Comparison of ENCODE assay signal across 22 cellular contexts in genomic region chr17:36136031-36136430, GRCh38. TPM values are rescaled to one million over a fixed set of nuclear protein-coding genes. Genes with fewer than 3 reads are reported as not detected.
DNase-seq lines count a peak whose midpoint lies in the region; ATAC-seq, FAIRE-seq and TF ChIP-seq lines count a peak whose summit lies in the region.
"Had no signal": no experiment of that assay in that cellular context is flagged by ENCODE, and none has a peak within 500 bp of the region (broad histone marks: within the 10 kb centered on the region; RNA-seq: fewer than 3 reads in every experiment).

No MANE protein-coding gene starts in this region.

- no TSS peak for BruUV-seq in A673 (replicated peaks; lab: Mats Ljungman, UMichigan)

- H3K9ac ChIP-seq in endodermal cell (ENCODE audit: extremely low read depth, low read length, poor library complexity, severe bottlenecking) = no peak overlapping the region

- no peak overlapping the region for H3K4me3 ChIP-seq in mucosa of descending colon
- H3K4me3 ChIP-seq in A673 (ENCODE audit: low read depth, low read length, poor library complexity, severe bottlenecking) = no peak overlapping the region
- no peak overlapping the region for H3K4me3 ChIP-seq in endodermal cell (ENCODE audit: low read length)
- H3K4me3 ChIP-seq: K562 had no signal

- ATAC-seq in activated B cell treated with CpG ODN at 0.5 μM for 24 hours (ENCODE audit: low read depth) (no peak), mucosa of descending colon (peak; percentile 82)
- ATAC-seq: K562, PC-3 had no signal

- intact Hi-C loops in activated B cell treated with CpG ODN at 0.5 μM for 24 hours (cut with micrococcal nuclease) (no loop called here), mucosa of descending colon (cut with DNase I, micrococcal nuclease) (no loop called here), A673 (cut with micrococcal nuclease; ENCODE audit: unreplicated experiment) (no loop called here)

- FAIRE-seq in H54 (lab: Jason Lieb, UNC) = no peak
- FAIRE-seq: GM19239, K562 had no signal

- H3K4me1 ChIP-seq in mucosa of descending colon (ENCODE audit: low read depth) = peaks cover 22% of the 10 kb centered on the region
- H3K4me1 ChIP-seq in A673 (ENCODE audit: insufficient read depth, low read length, poor library complexity, severe bottlenecking) = no peaks in the 10 kb centered on the region
- H3K4me1 ChIP-seq in endodermal cell (ENCODE audit: control insufficient read depth, insufficient read depth, low read length) = no peaks in the 10 kb centered on the region

- POLR2A ChIA-PET in activated B cell treated with CpG ODN at 0.5 μM for 24 hours (lab: Charles Lee) = interaction anchor here (1.7 kb wide), 1 partner anchor 9 kb away, joined by 6 read pairs; no protein-coding TSS in a partner anchor
- POLR2A ChIA-PET in A673 (lab: Charles Lee; ENCODE audit: low non-redundant PET) = no interaction called here

- H3K36me3 Mint-ChIP-seq in activated B cell treated with CpG ODN at 0.5 μM for 24 hours (ENCODE audit: low read depth) (peaks cover 2% of the 10 kb centered on the region), endodermal cell (ENCODE audit: low read depth) (no peaks in the 10 kb centered on the region)

- H3K9me3 Mint-ChIP-seq in activated B cell treated with CpG ODN at 0.5 μM for 24 hours (peaks cover 9% of the 10 kb centered on the region), endodermal cell (no peaks in the 10 kb centered on the region)

- no peak for TF ChIP-seq POLR2A in H54 (IDR thresholded peaks at IDR 0.05; ENCODE audit: low read depth, low read length)

- peaks cover 68% of the 10 kb centered on the region for H3K4me1 Mint-ChIP-seq in activated B cell treated with CpG ODN at 0.5 μM for 24 hours
- H3K4me1 Mint-ChIP-seq in endodermal cell = peaks cover 17% of the 10 kb centered on the region

- H3K27ac ChIP-seq in A673 (ENCODE audit: low read depth, low read length, poor library complexity, severe bottlenecking) = no peak overlapping the region
- no peak overlapping the region for H3K27ac ChIP-seq in endodermal cell (ENCODE audit: low read depth, low read length)
- H3K27ac ChIP-seq: 22Rv1 had no signal

- H3K27me3 Mint-ChIP-seq in activated B cell treated with CpG ODN at 0.5 μM for 24 hours (no peaks in the 10 kb centered on the region), endodermal cell (ENCODE audit: insufficient read depth) (peaks cover 1% of the 10 kb centered on the region)

- 89 to 100% methylated on average over 1 of the region's 1 CpG for WGBS in endodermal cell (ENCODE audit: insufficient coverage in 1 of 2, insufficient read length in 1 of 2), 2 experiments

- H3K27ac Mint-ChIP-seq in activated B cell treated with CpG ODN at 0.5 μM for 24 hours (peak overlapping the region; percentile 5), endodermal cell (no peak overlapping the region)

- TF ChIP-seq CTCF in activated B cell treated with CpG ODN at 0.5 μM for 24 hours (IDR thresholded peaks at IDR 0.05) (no peak), mucosa of descending colon (IDR thresholded peaks at IDR 0.05) (no peak), A673 (conservative IDR thresholded peaks at IDR 0.05; ENCODE audit: low read depth, low read length) (no peak), endodermal cell (conservative IDR thresholded peaks at IDR 0.05) (no peak)

- no peaks in the 10 kb centered on the region for H3K36me3 ChIP-seq in mucosa of descending colon (ENCODE audit: low read depth)
- H3K36me3 ChIP-seq in A673 (ENCODE audit: insufficient read depth, low read length, poor library complexity, severe bottlenecking) = no peaks in the 10 kb centered on the region
- H3K36me3 ChIP-seq in endodermal cell (ENCODE audit: control insufficient read depth, insufficient read depth, low read length) = no peaks in the 10 kb centered on the region

- H3K4me3 Mint-ChIP-seq in activated B cell treated with CpG ODN at 0.5 μM for 24 hours (peak overlapping the region; percentile 2), endodermal cell (no peak overlapping the region)

- no peaks in the 10 kb centered on the region for H3K9me3 ChIP-seq in mucosa of descending colon
- no peaks in the 10 kb centered on the region for H3K9me3 ChIP-seq in A673 (ENCODE audit: low read depth, low read length, poor library complexity, severe bottlenecking)
- no peaks in the 10 kb centered on the region for H3K9me3 ChIP-seq in endodermal cell (ENCODE audit: control insufficient read depth, low read length)

- H3K27me3 ChIP-seq in A673 (replicated peaks; ENCODE audit: insufficient read depth, low read depth, low read length, poor library complexity) = no peaks in the 10 kb centered on the region
- H3K27me3 ChIP-seq in endodermal cell (ENCODE audit: control insufficient read depth, insufficient read depth, low read length, poor library complexity, severe bottlenecking) = no peaks in the 10 kb centered on the region

- CTCF ChIA-PET in activated B cell treated with CpG ODN at 0.5 μM for 24 hours (lab: Charles Lee) (interaction anchor here (0.6 to 2.0 kb wide), 3 partner anchors 13 to 1049 kb away, joined by 3 to 8 read pairs (median 4); no protein-coding TSS in a partner anchor), A673 (lab: Charles Lee) (no interaction called here)

- DNase-seq in DMS53 (lab: John Stamatoyannopoulos, UW) = peak; percentile 40
- no peak for DNase-seq in DMS53 treated with DMSO at 0.1 percent for 48 hours (lab: John Stamatoyannopoulos, UW; ENCODE audit: unreplicated experiment)
- no peak for DNase-seq in activated B cell treated with CpG ODN at 0.5 μM for 24 hours
- peak in 2 of 3 donors; percentile 41 to 75 for DNase-seq in mucosa of descending colon
- DNase-seq in mucosa of gallbladder (ENCODE audit: low spot score) = no peak
- no peak for DNase-seq in A673 (ENCODE audit: low spot score)
- DNase-seq in H54 (ENCODE audit: insufficient read length, low spot score) = no peak
- no peak for DNase-seq in endodermal cell
- DNase-seq: DMS 273 treated with DMSO at 0.1 percent for 48 hours, GDM1, GOT3, NCI-H1694 treated with DMSO at 0.1 percent for 48 hours, NCI-H510A treated with DMSO at 0.1 percent for 48 hours, NCI-H774, PC-3, RPMI8226, SHP77 treated with DMSO at 0.1 percent for 48 hours had no signal

RNA-seq across cellular contexts. Expression of gene CCL4, which starts 32.4 kb away (rescaled TPM):
- total RNA-seq in activated B cell treated with CpG ODN at 0.5 μM for 24 hours (68.8 and 82.1 TPM in 2 replicates), mucosa of descending colon (1 to 10 TPM; 3.7 to 8.8 (median 4.1) TPM), mucosa of gallbladder (27.6 TPM), A673 (2021) (not detected in 2 replicates), endodermal cell (not detected)
- polyA plus RNA-seq in endodermal cell (2013, experiment 1 of 2) = not detected
- not detected for polyA plus RNA-seq in endodermal cell (2013, experiment 2 of 2)
- total RNA-seq: Daoy, PC-3 had no signal
- polyA plus RNA-seq: AG04450, K562 had no signal

RNA-seq across cellular contexts. Expression of gene TBC1D3B, which starts 40.4 kb away (rescaled TPM):
- 8.3 and 12.8 TPM in 2 replicates for total RNA-seq in activated B cell treated with CpG ODN at 0.5 μM for 24 hours
- 10 to 100 TPM in 2 of 3 donors, 1 to 10 TPM in 1; 8.0 to 12.9 (median 10.8) TPM for total RNA-seq in mucosa of descending colon
- total RNA-seq in mucosa of gallbladder = 6.0 TPM
- 5.0 and 5.1 TPM in 2 replicates for total RNA-seq in A673 (2021)
- 10 to 100 TPM; 13.1 to 18.4 TPM for total RNA-seq in endodermal cell
- polyA plus RNA-seq in endodermal cell (2013, experiment 1 of 2) = 2.9 TPM
- 4.7 TPM for polyA plus RNA-seq in endodermal cell (2013, experiment 2 of 2)
- total RNA-seq: Daoy had no signal
- polyA plus RNA-seq: K562 had no signal

RNA-seq across cellular contexts. Expression of gene CCL3, which starts 46.1 kb away (rescaled TPM):
- 74.4 and 74.5 TPM in 2 replicates for total RNA-seq in activated B cell treated with CpG ODN at 0.5 μM for 24 hours
- total RNA-seq in mucosa of descending colon = 1 to 10 TPM; 1.5 to 4.3 (median 4.1) TPM
- total RNA-seq in mucosa of gallbladder = 31.7 TPM
- total RNA-seq in A673 (2021) = not detected in 2 replicates
- not detected for total RNA-seq in endodermal cell
- polyA plus RNA-seq in endodermal cell (2013, experiment 1 of 2) = not detected
- not detected for polyA plus RNA-seq in endodermal cell (2013, experiment 2 of 2)
- total RNA-seq: PC-3 had no signal
- polyA plus RNA-seq: AG04450, K562 had no signal

Comparison
In these comparisons a context has a peak if more than half of its experiments do, and no peak if none do; other contexts are left out.
1. DNase-seq: peak in DMS53 (single experiment) and mucosa of descending colon (2 of 3); none in DMS53 treated with DMSO at 0.1 percent for 48 hours (single experiment), activated B cell treated with CpG ODN at 0.5 μM for 24 hours (single experiment), mucosa of gallbladder (single experiment), A673 (single experiment), H54 (single experiment) and endodermal cell (single experiment).